ENCODE assay signal across 15 cellular contexts in genomic region chr12:113889076-113889475, GRCh38.
A peak's percentile ranks its signal among the peaks of the same experiment; 100 is the strongest.
DNase-seq lines count a peak whose midpoint lies in the region; FAIRE-seq and TF ChIP-seq lines count a peak whose summit lies in the region.
"Had no signal": no experiment of that assay in that cellular context is flagged by ENCODE, and none has a peak within 500 bp of the region (broad histone marks: within the 10 kb centered on the region; RNA-seq: fewer than 3 reads in every experiment).

No MANE protein-coding gene starts in this region.

- H3K27me3 Mint-ChIP-seq in astrocyte (ENCODE audit: low read depth, unreplicated experiment) = no peaks in the 10 kb centered on the region
- H3K27me3 Mint-ChIP-seq: CD4-positive, alpha-beta T cell had no signal

- intact Hi-C loops in kidney (cut with DNase I) = no loop called here

- H3K36me3 ChIP-seq in astrocyte (ENCODE audit: insufficient read depth, low read length) (no peaks in the 10 kb centered on the region), kidney (ENCODE audit: control insufficient read depth in 1 of 2, insufficient read depth in 2 of 2, low read length in 2 of 2) (no peaks in the 10 kb centered on the region)
- H3K36me3 ChIP-seq: sigmoid colon had no signal

- peaks cover 3% of the 10 kb centered on the region for H3K9me3 Mint-ChIP-seq in astrocyte (ENCODE audit: unreplicated experiment)
- H3K9me3 Mint-ChIP-seq: CD4-positive, alpha-beta T cell had no signal

- peaks cover 27% of the 10 kb centered on the region for H4K20me1 ChIP-seq in astrocyte (ENCODE audit: insufficient read depth, low read length)

- no peaks in the 10 kb centered on the region for H3K79me2 ChIP-seq in astrocyte (ENCODE audit: insufficient read depth, low read length)

- H3K4me1 ChIP-seq in astrocyte (ENCODE audit: insufficient read depth, low read length) (peaks cover 13% of the 10 kb centered on the region), kidney (ENCODE audit: control insufficient read depth in 1 of 2, insufficient read depth in 1 of 2, low read depth in 1 of 2, low read length in 2 of 2) (no peaks in the 10 kb centered on the region)
- H3K4me1 ChIP-seq: sigmoid colon, stomach had no signal

- peak overlapping the region; percentile 75 for H3K27ac Mint-ChIP-seq in astrocyte (ENCODE audit: unreplicated experiment)
- H3K27ac Mint-ChIP-seq: CD4-positive, alpha-beta T cell had no signal

- no peak overlapping the region for H3K4me3 Mint-ChIP-seq in astrocyte (ENCODE audit: unreplicated experiment)
- H3K4me3 Mint-ChIP-seq: CD4-positive, alpha-beta T cell had no signal

- H3K4me2 ChIP-seq in astrocyte (ENCODE audit: low read length) = peak overlapping the region; percentile 44

- H3K9ac ChIP-seq in astrocyte (ENCODE audit: low read length) (no peak overlapping the region), kidney (ENCODE audit: low read length in 2 of 2) (no peak overlapping the region)

- FAIRE-seq in astrocyte (lab: Jason Lieb, UNC) (no peak), kidney (lab: Jason Lieb, UNC) (no peak)

- H3K36me3 Mint-ChIP-seq in astrocyte (ENCODE audit: low read depth, unreplicated experiment) = peaks cover 15% of the 10 kb centered on the region

- no peaks in the 10 kb centered on the region for H3K27me3 ChIP-seq in astrocyte (ENCODE audit: insufficient read depth, low read length)
- H3K27me3 ChIP-seq: sigmoid colon, stomach had no signal

- H3K4me1 Mint-ChIP-seq in astrocyte (ENCODE audit: low read depth, unreplicated experiment) = peaks cover 37% of the 10 kb centered on the region

- H3K4me3 ChIP-seq in AG09309 (ENCODE audit: control insufficient read depth, low read depth, low read length) (no peak overlapping the region), astrocyte (ENCODE audit: insufficient read depth, low read depth, low read length) (no peak overlapping the region), kidney (ENCODE audit: low read length in 2 of 2) (no peak overlapping the region)
- H3K4me3 ChIP-seq: sigmoid colon, stomach had no signal

- TF ChIP-seq CTCF in AG09309 (IDR thresholded peaks at IDR 0.05; ENCODE audit: control insufficient read depth, insufficient read depth, low read depth, low read length, missing control alignments) (peak; percentile 26), astrocyte (IDR thresholded peaks at IDR 0.05; ENCODE audit: insufficient read depth, low read depth, low read length) (no peak), kidney (IDR thresholded peaks at IDR 0.05; ENCODE audit: borderline replicate concordance, extremely low read depth, insufficient read depth) (no peak)

- H3K9me3 ChIP-seq in astrocyte (ENCODE audit: insufficient read depth, low read depth, low read length) (peaks cover 4% of the 10 kb centered on the region), kidney (ENCODE audit: control insufficient read depth in 1 of 2, low read length in 2 of 2) (no peaks in the 10 kb centered on the region)
- H3K9me3 ChIP-seq: sigmoid colon, stomach had no signal

- peak; percentile 21 for DNase-seq in AG09309 (ENCODE audit: low read depth)
- peak; percentile 28 for DNase-seq in GM04504 (ENCODE audit: low read depth)
- DNase-seq in astrocyte (ENCODE audit: low read depth) = peak; percentile 46
- peak; percentile 26 for DNase-seq in iris pigment epithelial cell (ENCODE audit: low read depth)
- no peak for DNase-seq in GOT3 (lab: John Stamatoyannopoulos, UW)
- no peak for DNase-seq in NCI-H128 (lab: John Stamatoyannopoulos, UW; ENCODE audit: unreplicated experiment)
- no peak for DNase-seq in midbrain (lab: John Stamatoyannopoulos, UW)
- DNase-seq in kidney = no peak
- DNase-seq: activated naive CD4-positive, alpha-beta T cell; CD4-positive, alpha-beta T cell; central memory CD4-positive, alpha-beta T cell; NCI-H82; SIG-M5; sigmoid colon; stomach had no signal

- H2AFZ ChIP-seq in astrocyte (ENCODE audit: low read depth, low read length) = no peak overlapping the region

- H3K27ac ChIP-seq in astrocyte (ENCODE audit: low read depth, low read length) (no peak overlapping the region), kidney (ENCODE audit: low read depth in 2 of 2, low read length in 2 of 2) (no peak overlapping the region)
- H3K27ac ChIP-seq: sigmoid colon, stomach had no signal

Comparison
In these comparisons a context has a peak if more than half of its experiments do, and no peak if none do; other contexts are left out.
1. DNase-seq: peak in AG09309 (single experiment), GM04504 (single experiment), astrocyte (single experiment) and iris pigment epithelial cell (single experiment); none in GOT3 (single experiment), NCI-H128 (single experiment), midbrain (single experiment) and kidney (single experiment).